1 cellular context compared by ENCODE assay signal in the genomic region with DNA sequence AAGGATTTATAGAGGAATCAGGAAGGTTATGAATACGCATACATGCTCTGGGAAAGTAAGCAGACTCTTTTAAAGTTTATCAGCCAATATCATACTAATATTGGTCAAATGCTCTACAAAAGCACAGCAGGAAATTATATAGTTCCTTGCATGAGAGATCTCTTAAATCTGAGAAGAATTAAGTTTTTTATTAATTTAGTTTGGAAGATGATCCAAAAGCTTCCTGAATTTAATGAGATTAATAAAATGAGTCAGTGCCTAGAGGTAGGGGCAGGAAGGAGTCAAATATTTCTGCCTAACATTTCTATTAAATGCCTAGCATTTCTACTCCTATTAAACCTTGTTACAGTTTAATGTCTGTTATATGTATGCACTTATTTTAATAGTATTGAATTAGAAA.
TF ChIP-seq lines count a peak whose summit lies in the region.

No MANE protein-coding gene starts in this region.

TF ChIP-seq in H1, 55 proteins besides CTCF, POLR2A, EP300 and RAD21:
- TF ChIP-seq NANOG (IDR thresholded peaks at IDR 0.05; ENCODE audit: insufficient read depth, low read depth, low read length, poor library complexity, severe bottlenecking) (no peak), TCF12 (IDR thresholded peaks at IDR 0.05; ENCODE audit: low read depth, low read length) (no peak), BCL11A (IDR thresholded peaks at IDR 0.05; ENCODE audit: low read depth in 2 of 2, low read length in 2 of 2) (no peak), CHD2 (IDR thresholded peaks at IDR 0.05; ENCODE audit: low read length) (no peak), SP1 (IDR thresholded peaks at IDR 0.05; ENCODE audit: low read depth, low read length) (no peak), PHF8 (conservative IDR thresholded peaks at IDR 0.05; ENCODE audit: low read depth, low read length) (no peak), FOSL1 (IDR thresholded peaks at IDR 0.05; ENCODE audit: insufficient read depth, low read depth, low read length) (no peak), RNF2 (IDR thresholded peaks at IDR 0.05; ENCODE audit: borderline replicate concordance, low read depth, low read length, missing control alignments, poor library complexity, severe bottlenecking) (no peak), JUN (IDR thresholded peaks at IDR 0.05; ENCODE audit: low read depth, low read length) (no peak), SIX5 (IDR thresholded peaks at IDR 0.05; ENCODE audit: low read depth, low read length) (no peak), YY1 (IDR thresholded peaks at IDR 0.05; ENCODE audit: low read depth, low read length) (no peak), EGR1 (IDR thresholded peaks at IDR 0.05; ENCODE audit: borderline replicate concordance, low read depth, low read length) (no peak), CBX5 (IDR thresholded peaks at IDR 0.05; ENCODE audit: low read depth, low read length) (no peak), RXRA (IDR thresholded peaks at IDR 0.05; ENCODE audit: insufficient read depth, low read depth, low read length) (no peak), CHD1 (IDR thresholded peaks at IDR 0.05; ENCODE audit: low read depth, low read length) (no peak), SP2 (IDR thresholded peaks at IDR 0.05; ENCODE audit: low read length) (no peak)
